In the genomic region with DNA sequence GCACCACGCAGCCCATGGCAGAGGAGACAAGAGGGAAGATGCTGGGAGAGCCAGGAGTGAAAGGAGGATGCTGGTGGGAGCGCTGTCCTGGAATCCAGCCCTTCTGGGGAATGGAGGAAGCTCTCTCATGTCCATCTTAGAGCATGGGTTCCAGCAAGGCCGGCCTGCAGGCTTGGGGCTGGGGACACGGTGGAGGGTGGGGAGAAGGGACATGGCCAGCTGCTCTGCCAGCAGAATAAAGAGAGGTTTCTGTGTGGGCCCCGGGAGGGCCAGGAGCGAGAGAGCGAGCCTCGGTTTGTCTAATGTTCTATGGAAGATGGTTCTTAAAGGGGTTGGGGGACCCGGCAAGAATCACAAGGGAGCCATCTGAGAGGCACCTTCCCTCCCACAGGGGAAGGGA, we compare ENCODE assay signal across 17 cellular contexts.
"Had no signal": no experiment of that assay in that cellular context is flagged by ENCODE, and none has a peak within 500 bp of the region (broad histone marks: within the 10 kb centered on the region; RNA-seq: fewer than 3 reads in every experiment).

No MANE protein-coding gene starts in this region.

- H3K27ac ChIP-seq: RWPE1 had no signal

- DNase-seq: KBM-7, MV-4-11, NCI-H1048, NCI-H1105, NCI-H1436 treated with DMSO at 0.1 percent for 48 hours, NCI-H1694, NCI-H187 treated with DMSO at 0.1 percent for 48 hours, NCI-H2029 treated with DMSO at 0.1 percent for 48 hours, NCI-H226, NCI-H446, NCI-H510A, NCI-H524 treated with DMSO at 0.1 percent for 48 hours, NCI-H69, NCI-H774, PC-3, SHP77 had no signal
